In the genomic region with DNA sequence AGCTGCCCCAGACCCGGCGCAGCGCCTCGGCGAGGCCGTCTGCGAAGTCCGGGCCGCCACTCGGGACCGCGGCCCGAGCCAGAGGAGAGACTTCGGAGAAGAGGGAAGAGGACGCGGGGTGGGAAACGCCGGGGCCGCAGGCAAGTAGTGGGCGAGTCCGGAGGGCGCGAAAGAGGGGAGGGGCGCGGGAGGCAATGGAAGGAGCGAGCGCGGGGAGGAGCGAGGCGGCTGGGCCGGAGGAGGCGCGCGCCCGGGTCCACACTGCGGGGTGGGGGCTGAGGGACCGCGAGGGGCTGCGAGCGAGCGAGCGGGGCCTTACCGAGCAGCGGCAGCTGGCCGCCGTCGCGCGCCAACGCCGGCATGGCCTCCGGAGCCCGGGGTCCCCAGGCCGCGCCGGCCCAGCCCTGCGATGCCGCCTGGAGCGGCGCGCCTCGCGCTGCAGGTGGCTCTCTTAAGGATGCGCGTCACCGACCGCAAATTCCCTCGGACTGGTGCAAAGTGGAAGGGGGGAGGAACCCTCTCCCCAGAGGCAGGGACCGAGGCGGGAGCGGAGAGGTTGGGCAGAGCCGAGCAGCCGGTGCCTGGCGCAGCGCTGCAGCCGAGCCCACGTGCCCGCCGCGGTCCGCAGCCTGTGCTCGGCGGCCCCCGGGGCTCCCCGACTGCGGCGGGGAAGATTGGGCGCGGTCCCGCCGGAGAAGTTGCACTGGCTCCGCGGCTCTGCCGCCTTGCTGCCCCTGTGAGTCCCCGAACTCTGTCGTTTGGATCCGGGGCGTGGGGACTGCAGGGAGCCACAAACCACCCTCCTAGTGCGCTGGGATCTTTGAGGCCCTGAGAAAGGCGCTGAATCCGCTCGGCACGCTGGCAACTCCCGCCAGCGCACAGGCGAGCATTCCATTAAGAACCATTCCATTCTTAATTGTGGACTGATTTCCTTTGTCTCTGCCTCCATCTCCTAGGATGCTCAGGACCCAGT, we compare ENCODE assay signal across 8 cellular contexts. TPM values are rescaled to one million over a fixed set of nuclear protein-coding genes. Genes with fewer than 3 reads are reported as not detected.
DNase-seq lines count a peak whose midpoint lies in the region; ATAC-seq, FAIRE-seq and TF ChIP-seq lines count a peak whose summit lies in the region.
"Had no signal": no experiment of that assay in that cellular context is flagged by ENCODE, and none has a peak within 500 bp of the region (broad histone marks: within the 10 kb centered on the region; RNA-seq: fewer than 3 reads in every experiment).

Gene FLT3 (minus strand): TSS at position 428 of the 973 bp plus-strand sequence. CDS start 66 bp downstream, at position 362.

- no peak within 1 kb of the TSS for H3K27ac ChIP-seq in RWPE1
- no peak within 1 kb of the TSS for H3K27ac ChIP-seq in breast epithelium
- H3K27ac ChIP-seq: adrenal gland had no signal

- H3K4me3 ChIP-seq in breast epithelium = peak within 1 kb of the TSS; percentile 22 to 68 (median 48)

- DNase-seq in GM12891 (ENCODE audit: insufficient read length, low spot score) (peak; percentile 56), RWPE1 (ENCODE audit: low spot score) (peak; percentile 41), breast epithelium (ENCODE audit: low spot score in 2 of 2) (no peak), kidney tubule cell (ENCODE audit: low spot score) (peak; percentile 83), OCI-M2 (lab: John Stamatoyannopoulos, UW; ENCODE audit: unreplicated experiment) (no peak)
- DNase-seq in stimulated activated CD4-positive, alpha-beta T cell treated with anti-CD3 and anti-CD28 coated beads, Interleukin-4, amount 100 ng/mL, for 24 hours = peak; percentile 18

- TF ChIP-seq POLR2A in GM12891 (IDR thresholded peaks at IDR 0.05; ENCODE audit: low read depth, low read length) = no peak
- no peak for TF ChIP-seq POLR2A in breast epithelium (IDR thresholded peaks at IDR 0.05)

- CTCF ChIA-PET in RWPE1 (lab: Yijun Ruan, JAX) = no interaction called here

- TF ChIP-seq CTCF in RWPE1 (conservative IDR thresholded peaks at IDR 0.05; ENCODE audit: low read depth) (no peak), breast epithelium (IDR thresholded peaks at IDR 0.05) (no peak)

- peak; percentile 70 for ATAC-seq in HG03045 (IDR thresholded peaks at IDR 0.05; ENCODE audit: unreplicated experiment)

- peaks cover 0 to 8% of the 10 kb centered on the region in 2 donors for H3K9me3 ChIP-seq in breast epithelium
- H3K9me3 ChIP-seq: adrenal gland had no signal

- intact Hi-C loops in breast epithelium (cut with DNase I; ENCODE audit: low total_unique reads) = no loop called here

- FAIRE-seq in GM12891 (lab: Jason Lieb, UNC) = peak; percentile 63

- H3K27me3 ChIP-seq in breast epithelium = peaks cover 0 to 68% of the 10 kb centered on the region in 2 donors

- POLR2A ChIA-PET in RWPE1 (lab: Yijun Ruan, JAX; ENCODE audit: low non-redundant PET) = no interaction called here

- H3K4me1 ChIP-seq in breast epithelium = no peaks in the 10 kb centered on the region

- H3K36me3 ChIP-seq in breast epithelium = no peaks in the 10 kb centered on the region
- H3K36me3 ChIP-seq: adrenal gland had no signal

TF ChIP-seq in GM12891, 5 proteins besides CTCF, POLR2A, EP300 and RAD21:
- TF ChIP-seq PAX5 (IDR thresholded peaks at IDR 0.05; ENCODE audit: insufficient read depth, low read length, severe bottlenecking) (no peak), TAF1 (IDR thresholded peaks at IDR 0.05; ENCODE audit: low read depth, low read length) (no peak), POU2F2 (IDR thresholded peaks at IDR 0.05; ENCODE audit: low read depth, low read length) (no peak), SPI1 (IDR thresholded peaks at IDR 0.05; ENCODE audit: low read depth, low read length) (no peak), POLR2AphosphoS5 (IDR thresholded peaks at IDR 0.05; ENCODE audit: low read depth, low read length) (no peak)

RNA-seq across cellular contexts. Expression of gene FLT3, which starts in this region (rescaled TPM):
- 0.15 TPM for polyA plus RNA-seq in GM12891 (2012; ENCODE audit: low read depth, missing spikeins)
- total RNA-seq in breast epithelium = 1 to 10 TPM in 2 of 3 donors, under 1 TPM in 1; 0.98 to 1.4 (median 1.3) TPM

Comparison
In these comparisons a context has a peak if more than half of its experiments do, and no peak if none do; other contexts are left out.
1. DNase-seq: peak in GM12891 (single experiment), RWPE1 (single experiment), kidney tubule cell (single experiment) and stimulated activated CD4-positive, alpha-beta T cell treated with anti-CD3 and anti-CD28 coated beads, Interleukin-4, amount 100 ng/mL, for 24 hours (single experiment); none in breast epithelium (0 of 2) and OCI-M2 (single experiment).